18 cellular contexts compared by ENCODE assay signal in genomic region chr5:2164586-2164985, GRCh38.
A peak's percentile ranks its signal among the peaks of the same experiment; 100 is the strongest.
DNase-seq lines count a peak whose midpoint lies in the region; ATAC-seq, FAIRE-seq and TF ChIP-seq lines count a peak whose summit lies in the region.
"Had no signal": no experiment of that assay in that cellular context is flagged by ENCODE, and none has a peak within 500 bp of the region (broad histone marks: within the 10 kb centered on the region; RNA-seq: fewer than 3 reads in every experiment).

No MANE protein-coding gene starts in this region.

- TF ChIP-seq EP300 in suprapubic skin (IDR thresholded peaks at IDR 0.05) = no peak

- no peak for FAIRE-seq in pancreas (lab: Jason Lieb, UNC)
- FAIRE-seq: A549, D721Med had no signal

- WGBS in heart left ventricle, 4 donors = 46 to 53% (median 50%) methylated on average over 13 of the region's 13 CpGs
- 56% methylated on average over 13 of the region's 13 CpGs for WGBS in suprapubic skin
- 31 to 35% methylated on average over 13 of the region's 13 CpGs for WGBS in pancreas, 2 donors

- peak; percentile 12 for DNase-seq in cardiac septum (ENCODE audit: low spot score)
- no peak for DNase-seq in heart left ventricle
- peak; percentile 42 for DNase-seq in iPS-NIHi11 (ENCODE audit: low spot score)
- DNase-seq in posterior vena cava (ENCODE audit: low spot score) = peak; percentile 25
- DNase-seq in suprapubic skin (ENCODE audit: low spot score in 2 of 2) = peak; percentile 46 to 58
- DNase-seq in pancreas = no peak
- DNase-seq: AML-193; Caco-2; CD4-positive, alpha-beta T cell; GDM1; GOT3; H9 had no signal

- H3K4me1 ChIP-seq in heart left ventricle (no peaks in the 10 kb centered on the region), suprapubic skin (no peaks in the 10 kb centered on the region), pancreas (no peaks in the 10 kb centered on the region)
- H3K4me1 ChIP-seq: A549, Caco-2 had no signal

- intact Hi-C loops in cardiac septum (cut with DNase I) (no loop called here), heart left ventricle (cut with DNase I) (no loop called here), posterior vena cava (cut with DNase I) (no loop called here), pancreas (cut with DNase I) (no loop called here)

- ATAC-seq in heart left ventricle (no peak), HG03521 (IDR thresholded peaks at IDR 0.05; ENCODE audit: unreplicated experiment) (no peak), HG03159 (IDR thresholded peaks at IDR 0.05; ENCODE audit: unreplicated experiment) (no peak), pancreas (no peak)
- ATAC-seq: A549 had no signal

- H3K9me3 ChIP-seq in heart left ventricle (no peaks in the 10 kb centered on the region), suprapubic skin (no peaks in the 10 kb centered on the region), pancreas (no peaks in the 10 kb centered on the region)
- H3K9me3 ChIP-seq: A549, Caco-2 had no signal

- no peak overlapping the region for H3K4me3 ChIP-seq in heart left ventricle
- H3K4me3 ChIP-seq in suprapubic skin = no peak overlapping the region
- no peak overlapping the region for H3K4me3 ChIP-seq in pancreas
- H3K4me3 ChIP-seq: A549 had no signal

- TF ChIP-seq CTCF in heart left ventricle (IDR thresholded peaks at IDR 0.05) = no peak
- TF ChIP-seq CTCF in suprapubic skin (IDR thresholded peaks at IDR 0.05) = no peak
- TF ChIP-seq CTCF in pancreas (IDR thresholded peaks at IDR 0.05) = no peak

- H3K27me3 ChIP-seq in heart left ventricle (peaks cover 0 to 26% (median 0%) of the 10 kb centered on the region in 9 donors), suprapubic skin (peaks cover 4% of the 10 kb centered on the region), pancreas (no peaks in the 10 kb centered on the region)

- no peak for TF ChIP-seq POLR2A in heart left ventricle (IDR thresholded peaks at IDR 0.05)
- no peak for TF ChIP-seq POLR2A in suprapubic skin (IDR thresholded peaks at IDR 0.05)

- H3K36me3 ChIP-seq in heart left ventricle = no peaks in the 10 kb centered on the region
- H3K36me3 ChIP-seq in suprapubic skin = no peaks in the 10 kb centered on the region
- no peaks in the 10 kb centered on the region for H3K36me3 ChIP-seq in pancreas

- H3K27ac ChIP-seq in heart left ventricle (no peak overlapping the region), suprapubic skin (no peak overlapping the region), pancreas (no peak overlapping the region)
- H3K27ac ChIP-seq: 22Rv1, A549, C4-2B had no signal

Comparison
In these comparisons a context has a peak if more than half of its experiments do, and no peak if none do; other contexts are left out.
1. DNase-seq: peak in cardiac septum (single experiment), iPS-NIHi11 (single experiment), posterior vena cava (single experiment) and suprapubic skin (2 of 2); none in heart left ventricle (0 of 5) and pancreas (0 of 6).